ENCODE assay signal across 8 cellular contexts in genomic region chr1:36306210-36306901, GRCh38. TPM values are rescaled to one million over a fixed set of nuclear protein-coding genes. Genes with fewer than 3 reads are reported as not detected.
DNase-seq lines count a peak whose midpoint lies in the region; ATAC-seq, FAIRE-seq and TF ChIP-seq lines count a peak whose summit lies in the region.

SH3D21 (plus strand) TSS chr1:36306368; CDS start chr1:36306421, 53 bp downstream.

- no peak for FAIRE-seq in RCC 7860 (lab: Jason Lieb, UNC)

- no peaks in the 10 kb centered on the region for H3K27me3 Mint-ChIP-seq in CD8-positive, alpha-beta T cell (ENCODE audit: low read depth)

- H3K27me3 ChIP-seq in CD8-positive, alpha-beta T cell (ENCODE audit: insufficient read depth, low read length), result no peaks in the 10 kb centered on the region

- H3K27ac Mint-ChIP-seq in CD8-positive, alpha-beta T cell, result peak within 1 kb of the TSS; percentile 94

- H3K9me3 ChIP-seq in CD8-positive, alpha-beta T cell (ENCODE audit: low read length), result no peaks in the 10 kb centered on the region

- no peaks in the 10 kb centered on the region for H3K9me3 Mint-ChIP-seq in CD8-positive, alpha-beta T cell

- peak within 1 kb of the TSS; percentile 96 for H3K4me3 Mint-ChIP-seq in CD8-positive, alpha-beta T cell

- H3K36me3 ChIP-seq in CD8-positive, alpha-beta T cell (ENCODE audit: insufficient read depth, low read length), result peaks cover 21% of the 10 kb centered on the region

- peak in 4 of 7 experiments; percentile 51 to 65 (median 56) for DNase-seq in CD8-positive, alpha-beta T cell
- DNase-seq in RKO (ENCODE audit: low spot score), result peak; percentile 67
- no peak for DNase-seq in astrocyte of the cerebellum (ENCODE audit: low read depth)
- peak; percentile 88 for DNase-seq in iPS-NIHi7 (ENCODE audit: extremely low spot score)
- DNase-seq in stimulated activated CD4-positive, alpha-beta T cell treated with anti-CD3 and anti-CD28 coated beads, Interleukin-4, amount 100 ng/mL, for 1 hour, result peak; percentile 52
- DNase-seq in RCC 7860 (ENCODE audit: low spot score), result no peak

- TF ChIP-seq CTCF in CD8-positive, alpha-beta T cell (IDR thresholded peaks at IDR 0.05), result no peak
- TF ChIP-seq CTCF in astrocyte of the cerebellum (IDR thresholded peaks at IDR 0.05; ENCODE audit: low read depth, low read length, missing control alignments), result peak; percentile 13

- peaks cover 7% of the 10 kb centered on the region for H3K4me1 Mint-ChIP-seq in CD8-positive, alpha-beta T cell (ENCODE audit: low read depth)

- POLR2A ChIA-PET in CD8-positive, alpha-beta T cell (lab: Charles Lee), result interaction anchor here (0.7 to 2.2 kb wide), 10 partner anchors 16 to 157 kb away, joined by 3 to 14 read pairs (median 4); partner anchors contain the start of genes STK40 and TRAPPC3

- H3K4me1 ChIP-seq in CD8-positive, alpha-beta T cell (ENCODE audit: insufficient read depth, low read length), result peaks cover 13% of the 10 kb centered on the region

- in situ Hi-C loops in astrocyte of the cerebellum (cut with HindIII; ENCODE audit: low sequenced_read_pairs), result no loop called here

- H3K36me3 Mint-ChIP-seq in CD8-positive, alpha-beta T cell, result peaks cover 34% of the 10 kb centered on the region

- CTCF ChIA-PET in CD8-positive, alpha-beta T cell (lab: Charles Lee), result interaction anchor here (0.8 to 2.2 kb wide), 6 partner anchors 18 to 83 kb away, joined by 3 to 10 read pairs (median 4); no protein-coding TSS in a partner anchor

- peak within 1 kb of the TSS; percentile 58 for H3K4me3 ChIP-seq in CD8-positive, alpha-beta T cell (ENCODE audit: low read depth, low read length)
- peak within 1 kb of the TSS; percentile 62 for H3K4me3 ChIP-seq in astrocyte of the cerebellum (ENCODE audit: low read depth, low read length)

- ATAC-seq in CD8-positive, alpha-beta T cell, result peak; percentile 29
- ATAC-seq in GM19351 (IDR thresholded peaks at IDR 0.05; ENCODE audit: unreplicated experiment) (peak; percentile 27), HG03354 (IDR thresholded peaks at IDR 0.05; ENCODE audit: poor library complexity, severe bottlenecking, unreplicated experiment) (peak; percentile 46)

- intact Hi-C loops in CD8-positive, alpha-beta T cell (cut with DNase I, micrococcal nuclease), result loop anchor here (1.0 to 10.0 kb wide), 7 partner anchors 17 to 1628 kb away; partner anchors contain the start of genes THRAP3 (in 2 of the 2), EVA1B (in 1 of the 2) and LSM10 (in 1 of the 2)

- peak within 1 kb of the TSS; percentile 63 for H3K27ac ChIP-seq in CD8-positive, alpha-beta T cell (ENCODE audit: low read depth, low read length)

RNA-seq across cellular contexts. Expression of gene SH3D21, which starts in this region (rescaled TPM):
- total RNA-seq in CD8-positive, alpha-beta T cell, result 1 to 10 TPM; 2.1 to 2.2 TPM

Comparison
In these comparisons a context has a peak if more than half of its experiments do, and no peak if none do; other contexts are left out.
1. DNase-seq: peak in CD8-positive, alpha-beta T cell (4 of 7), RKO (single experiment), iPS-NIHi7 (single experiment) and stimulated activated CD4-positive, alpha-beta T cell treated with anti-CD3 and anti-CD28 coated beads, Interleukin-4, amount 100 ng/mL, for 1 hour (single experiment); none in astrocyte of the cerebellum (single experiment) and RCC 7860 (single experiment).
2. Peak in every context shown above with its lines, with median percentiles within 50 percentile points of each other: ATAC-seq.